Comparison of ENCODE assay signal across 34 cellular contexts in genomic region chr7:49125246-49125645, GRCh38.
"Had no signal": no experiment of that assay in that cellular context is flagged by ENCODE, and none has a peak within 500 bp of the region (broad histone marks: within the 10 kb centered on the region; RNA-seq: fewer than 3 reads in every experiment).

No MANE protein-coding gene starts in this region.

- H3K36me3 Mint-ChIP-seq: activated CD4-positive, alpha-beta memory T cell treated with anti-CD3 and anti-CD28 coated beads for 36 hours; activated CD8-positive, alpha-beta memory T cell treated with anti-CD3 and anti-CD28 coated beads, Interleukin-2, amount 10 ng/mL, durations not matched to agents 7 days and 5 days; activated naive CD4-positive, alpha-beta T cell treated with anti-CD3 and anti-CD28 coated beads, Interleukin-2, amount 50 U/mL, for 24 hours; activated naive CD8-positive, alpha-beta T cell treated with anti-CD3 and anti-CD28 coated beads for 36 hours had no signal

- ATAC-seq: activated CD4-positive, alpha-beta T cell treated with anti-CD3 and anti-CD28 coated beads for 36 hours; activated CD8-positive, alpha-beta memory T cell treated with anti-CD3 and anti-CD28 coated beads, Interleukin-2, amount 10 ng/mL, durations not matched to agents 7 days and 5 days; activated CD8-positive, alpha-beta T cell treated with anti-CD3 and anti-CD28 coated beads, Interleukin-2, amount 10 ng/mL, durations not matched to agents 7 days and 5 days; activated naive CD8-positive, alpha-beta T cell treated with anti-CD3 and anti-CD28 coated beads, Interleukin-2, amount 50 U/mL, for 24 hours; body of pancreas; gastroesophageal sphincter; heart right ventricle had no signal

- H3K27me3 Mint-ChIP-seq: activated CD4-positive, alpha-beta memory T cell treated with anti-CD3 and anti-CD28 coated beads for 36 hours; activated CD4-positive, alpha-beta T cell treated with anti-CD3 and anti-CD28 coated beads for 36 hours; activated CD4-positive, alpha-beta T cell treated with anti-CD3 and anti-CD28 coated beads, Interleukin-2, amount 10 ng/mL, durations not matched to agents 24 days and 14 days; activated CD8-positive, alpha-beta memory T cell treated with anti-CD3 and anti-CD28 coated beads, Interleukin-2, amount 10 ng/mL, durations not matched to agents 7 days and 5 days; activated naive CD4-positive, alpha-beta T cell treated with anti-CD3 and anti-CD28 coated beads, Interleukin-2, amount 50 U/mL, for 24 hours; activated naive CD8-positive, alpha-beta T cell treated with anti-CD3 and anti-CD28 coated beads for 36 hours; activated naive CD8-positive, alpha-beta T cell treated with anti-CD3 and anti-CD28 coated beads, Interleukin-2, amount 50 U/mL, for 24 hours had no signal

- H3K9me3 Mint-ChIP-seq: activated CD4-positive, alpha-beta T cell treated with anti-CD3 and anti-CD28 coated beads, Interleukin-2, amount 10 ng/mL, durations not matched to agents 24 days and 14 days; activated naive CD4-positive, alpha-beta T cell treated with anti-CD3 and anti-CD28 coated beads, Interleukin-2, amount 50 U/mL, for 24 hours had no signal

- H3K4me3 ChIP-seq: adrenal gland, body of pancreas, esophagus squamous epithelium, gastroesophageal sphincter, heart right ventricle had no signal

- DNase-seq: activated CD4-positive, alpha-beta memory T cell treated with anti-CD3 and anti-CD28 coated beads for 36 hours; activated CD4-positive, alpha-beta T cell treated with anti-CD3 and anti-CD28 coated beads for 36 hours; activated CD4-positive, alpha-beta T cell treated with anti-CD3 and anti-CD28 coated beads, Interleukin-2, amount 10 ng/mL, durations not matched to agents 24 days and 14 days; activated CD4-positive, CD25-positive, alpha-beta regulatory T cell; activated CD4-positive, CD25-positive, alpha-beta regulatory T cell treated with anti-CD3 and anti-CD28 coated beads, Interleukin-2, amount 50 U/mL, for 72 hours; activated CD8-positive, alpha-beta memory T cell treated with anti-CD3 and anti-CD28 coated beads, Interleukin-2, amount 10 ng/mL, durations not matched to agents 7 days and 5 days; activated CD8-positive, alpha-beta memory T cell treated with anti-CD3 and anti-CD28 coated beads, Interleukin-2, amount 50 U/mL, for 4 hours; activated CD8-positive, alpha-beta T cell treated with anti-CD3 and anti-CD28 coated beads, Interleukin-2, amount 10 ng/mL, durations not matched to agents 7 days and 5 days; activated effector memory CD4-positive, alpha-beta T cell treated with anti-CD3 and anti-CD28 coated beads, Interleukin-2, amount 50 U/mL, for 16 hours; activated naive CD4-positive, alpha-beta T cell treated with anti-CD3 and anti-CD28 coated beads for 36 hours; activated naive CD8-positive, alpha-beta T cell treated with anti-CD3 and anti-CD28 coated beads for 36 hours; activated naive CD8-positive, alpha-beta T cell treated with anti-CD3 and anti-CD28 coated beads, Interleukin-2, amount 50 U/mL, for 24 hours; activated T-cell treated with anti-CD3 and anti-CD28 coated beads, Interleukin-2, amount 50 U/mL, for 1 hour; activated T-cell treated with anti-CD3 and anti-CD28 coated beads, Interleukin-2, amount 50 U/mL, for 48 hours; adrenal gland; amygdala; aorta; body of pancreas; caudate nucleus; cortex of kidney; dermis blood vessel endothelial cell; effector CD8-positive, alpha-beta T cell; esophagus squamous epithelium; foreskin melanocyte; heart right ventricle; T-helper 2 cell had no signal

- H3K27ac Mint-ChIP-seq: activated CD4-positive, alpha-beta memory T cell treated with anti-CD3 and anti-CD28 coated beads for 36 hours; activated CD4-positive, alpha-beta T cell treated with anti-CD3 and anti-CD28 coated beads for 36 hours; activated CD4-positive, alpha-beta T cell treated with anti-CD3 and anti-CD28 coated beads, Interleukin-2, amount 10 ng/mL, durations not matched to agents 24 days and 14 days; activated CD8-positive, alpha-beta memory T cell treated with anti-CD3 and anti-CD28 coated beads, Interleukin-2, amount 10 ng/mL, durations not matched to agents 7 days and 5 days; activated CD8-positive, alpha-beta T cell treated with anti-CD3 and anti-CD28 coated beads, Interleukin-2, amount 10 ng/mL, durations not matched to agents 7 days and 5 days; activated naive CD4-positive, alpha-beta T cell treated with anti-CD3 and anti-CD28 coated beads for 36 hours; activated naive CD4-positive, alpha-beta T cell treated with anti-CD3 and anti-CD28 coated beads, Interleukin-2, amount 50 U/mL, for 24 hours; activated naive CD8-positive, alpha-beta T cell treated with anti-CD3 and anti-CD28 coated beads for 36 hours; activated naive CD8-positive, alpha-beta T cell treated with anti-CD3 and anti-CD28 coated beads, Interleukin-2, amount 50 U/mL, for 24 hours; activated T-helper 1 cell treated with anti-CD3 and anti-CD28 coated beads, Interleukin-12 subunit alpha, Interleukin-12 subunit beta, Interleukin-2, Interleukin-4 antibody, amounts not matched to agents 30 ng/mL and 10 ng/mL and 1 ng/mL, durations not matched to agents 14 hours and 24 hours and 36 hours; activated T-helper 2 cell treated with anti-CD3 and anti-CD28 coated beads, Interferon-gamma antibody, Interleukin-2, Interleukin-4, amounts not matched to agents 10 μg/mL and 5 μg/mL and 100 μg/mL, durations not matched to agents 14 hours and 24 hours and 36 hours had no signal

- H3K4me1 ChIP-seq: adrenal gland, body of pancreas, esophagus squamous epithelium, gastroesophageal sphincter, heart right ventricle had no signal

- H3K9me3 ChIP-seq: adrenal gland, body of pancreas, esophagus squamous epithelium, gastroesophageal sphincter had no signal

- H3K36me3 ChIP-seq: adrenal gland, esophagus squamous epithelium, gastroesophageal sphincter, heart right ventricle had no signal

- H3K4me3 Mint-ChIP-seq: activated CD4-positive, alpha-beta memory T cell treated with anti-CD3 and anti-CD28 coated beads for 36 hours; activated CD4-positive, alpha-beta T cell treated with anti-CD3 and anti-CD28 coated beads for 36 hours; activated CD4-positive, alpha-beta T cell treated with anti-CD3 and anti-CD28 coated beads, Interleukin-2, amount 10 ng/mL, durations not matched to agents 24 days and 14 days; activated CD8-positive, alpha-beta memory T cell treated with anti-CD3 and anti-CD28 coated beads, Interleukin-2, amount 10 ng/mL, durations not matched to agents 7 days and 5 days; activated CD8-positive, alpha-beta T cell treated with anti-CD3 and anti-CD28 coated beads, Interleukin-2, amount 10 ng/mL, durations not matched to agents 7 days and 5 days; activated naive CD4-positive, alpha-beta T cell treated with anti-CD3 and anti-CD28 coated beads for 36 hours; activated naive CD4-positive, alpha-beta T cell treated with anti-CD3 and anti-CD28 coated beads, Interleukin-2, amount 50 U/mL, for 24 hours; activated naive CD8-positive, alpha-beta T cell treated with anti-CD3 and anti-CD28 coated beads for 36 hours; activated naive CD8-positive, alpha-beta T cell treated with anti-CD3 and anti-CD28 coated beads, Interleukin-2, amount 50 U/mL, for 24 hours; activated T-helper 1 cell treated with anti-CD3 and anti-CD28 coated beads, Interleukin-12 subunit alpha, Interleukin-12 subunit beta, Interleukin-2, Interleukin-4 antibody, amounts not matched to agents 30 ng/mL and 10 ng/mL and 1 ng/mL, durations not matched to agents 14 hours and 24 hours and 36 hours had no signal

- H3K4me1 Mint-ChIP-seq: activated CD4-positive, alpha-beta T cell treated with anti-CD3 and anti-CD28 coated beads for 36 hours; activated CD4-positive, alpha-beta T cell treated with anti-CD3 and anti-CD28 coated beads, Interleukin-2, amount 10 ng/mL, durations not matched to agents 24 days and 14 days; activated CD8-positive, alpha-beta memory T cell treated with anti-CD3 and anti-CD28 coated beads, Interleukin-2, amount 10 ng/mL, durations not matched to agents 7 days and 5 days; activated naive CD4-positive, alpha-beta T cell treated with anti-CD3 and anti-CD28 coated beads, Interleukin-2, amount 50 U/mL, for 24 hours; activated naive CD8-positive, alpha-beta T cell treated with anti-CD3 and anti-CD28 coated beads for 36 hours; activated naive CD8-positive, alpha-beta T cell treated with anti-CD3 and anti-CD28 coated beads, Interleukin-2, amount 50 U/mL, for 24 hours had no signal

- H3K27ac ChIP-seq: adrenal gland, body of pancreas, epithelial cell of prostate, esophagus squamous epithelium, gastroesophageal sphincter, heart right ventricle had no signal

- FAIRE-seq: colon, endometrium, endothelial cell of umbilical vein had no signal

- H3K27me3 ChIP-seq: adrenal gland, body of pancreas, esophagus squamous epithelium, gastroesophageal sphincter, heart right ventricle had no signal
